ENCODE assay signal across 8 cellular contexts in the genomic region with DNA sequence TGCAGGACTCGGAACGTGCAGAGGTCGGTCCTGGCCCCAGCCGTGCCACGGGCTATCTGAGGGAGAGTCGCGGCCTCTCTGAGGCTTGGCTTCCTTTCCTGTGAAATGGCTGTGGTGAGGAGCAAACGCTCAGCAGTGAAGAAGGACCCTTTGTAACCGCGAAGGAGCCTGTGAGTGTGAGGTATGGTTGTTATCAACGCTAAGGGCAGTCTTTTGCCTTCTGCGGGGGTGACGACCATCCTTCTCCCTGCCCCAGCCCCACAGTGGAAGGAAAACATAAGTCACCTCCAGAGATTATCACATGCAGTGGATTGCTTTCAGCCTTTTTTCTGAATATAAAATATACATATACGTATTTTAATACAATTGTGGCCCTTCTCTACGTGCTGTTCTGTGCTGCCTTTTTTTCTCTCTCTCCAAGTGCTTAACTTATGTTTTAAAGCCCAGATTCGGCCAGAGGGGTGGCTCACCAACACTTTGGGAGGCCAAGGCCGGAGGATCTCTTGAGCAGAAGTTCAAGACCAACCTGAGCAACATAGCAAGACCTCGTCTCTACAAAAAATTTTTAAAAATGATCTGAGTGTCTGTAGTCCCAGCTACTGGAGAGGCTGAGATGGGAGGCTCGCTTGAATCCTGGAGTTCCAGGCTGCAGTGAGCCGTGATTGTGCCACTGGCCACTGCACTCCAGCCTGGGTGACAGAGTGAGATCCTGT. TPM values are rescaled to one million over a fixed set of nuclear protein-coding genes. Genes with fewer than 3 reads are reported as not detected.
DNase-seq lines count a peak whose midpoint lies in the region; ATAC-seq, FAIRE-seq and TF ChIP-seq lines count a peak whose summit lies in the region.

No MANE protein-coding gene starts in this region.

- no peak overlapping the region for H2BK120ac ChIP-seq in mesendoderm (ENCODE audit: low read depth, low read length)

- intact Hi-C loops in heart left ventricle (cut with DNase I) (loop anchor here in 6 of 10 donors (1.0 to 5.0 kb wide), 8 partner anchors 19 to 127 kb away; partner anchors contain the start of genes NR4A1 (in 3 of the 6) and ACVRL1 (in 1 of the 6)), cardiac septum (cut with DNase I) (loop anchor here (1.0 kb wide), 1 partner anchor 17 kb away; no protein-coding TSS in a partner anchor)

- no peak overlapping the region for H2AK5ac ChIP-seq in mesendoderm (ENCODE audit: low read length)

- no peak overlapping the region for H4K8ac ChIP-seq in mesendoderm (ENCODE audit: low read depth, low read length)

- H3K36me3 Mint-ChIP-seq in astrocyte (ENCODE audit: low read depth, unreplicated experiment) = no peaks in the 10 kb centered on the region

- peak in 4 of 12 donors; percentile 4 to 35 (median 23) for TF ChIP-seq CTCF in heart left ventricle (IDR thresholded peaks at IDR 0.05)
- TF ChIP-seq CTCF in astrocyte (IDR thresholded peaks at IDR 0.05; ENCODE audit: insufficient read depth, low read depth, low read length) = no peak

- no peak overlapping the region for H2BK15ac ChIP-seq in mesendoderm (replicated peaks; ENCODE audit: low read depth)

- no peaks in the 10 kb centered on the region for H3K9me3 ChIP-seq in heart left ventricle
- no peaks in the 10 kb centered on the region for H3K9me3 ChIP-seq in astrocyte (ENCODE audit: insufficient read depth, low read depth, low read length)

- H3K27me3 ChIP-seq in heart left ventricle = no peaks in the 10 kb centered on the region
- H3K27me3 ChIP-seq in astrocyte (ENCODE audit: insufficient read depth, low read length) = no peaks in the 10 kb centered on the region
- no peaks in the 10 kb centered on the region for H3K27me3 ChIP-seq in mesendoderm (ENCODE audit: insufficient read depth, low read length, poor library complexity)

- no peaks in the 10 kb centered on the region for H3K79me1 ChIP-seq in mesendoderm (ENCODE audit: low read length)

- DNase-seq in heart left ventricle (no peak), cardiac septum (ENCODE audit: low spot score) (no peak), astrocyte (ENCODE audit: low read depth) (peak; percentile 18), mesendoderm (no peak), anterior cingulate cortex (lab: John Stamatoyannopoulos, UW) (no peak)
- DNase-seq in stimulated activated CD4-positive, alpha-beta T cell treated with anti-CD3 and anti-CD28 coated beads, Interleukin-15, amount 100 ng/mL, for 24 hours = no peak

- H3K4me3 Mint-ChIP-seq in astrocyte (ENCODE audit: unreplicated experiment) = peak overlapping the region; percentile 78

- peaks cover 3% of the 10 kb centered on the region for H3K27me3 Mint-ChIP-seq in astrocyte (ENCODE audit: low read depth, unreplicated experiment)

- no peak overlapping the region for H3K23ac ChIP-seq in mesendoderm (ENCODE audit: low read length)

- H4K5ac ChIP-seq in mesendoderm (ENCODE audit: low read length) = no peak overlapping the region

- H3K4me3 ChIP-seq in heart left ventricle (peak overlapping the region; percentile 32 to 62 (median 55)), astrocyte (ENCODE audit: insufficient read depth, low read depth, low read length) (no peak overlapping the region), mesendoderm (ENCODE audit: low read length) (no peak overlapping the region)

- H3K9ac ChIP-seq in astrocyte (ENCODE audit: low read length) (peak overlapping the region; percentile 28), mesendoderm (ENCODE audit: low read length) (peak overlapping the region; percentile 53)

- TF ChIP-seq POLR2A in heart left ventricle (IDR thresholded peaks at IDR 0.05) = no peak

- no peak overlapping the region for H2BK5ac ChIP-seq in mesendoderm (ENCODE audit: low read length)

- FAIRE-seq in astrocyte (lab: Jason Lieb, UNC) = no peak

- H4K20me1 ChIP-seq in astrocyte (ENCODE audit: insufficient read depth, low read length) = no peaks in the 10 kb centered on the region

- peak overlapping the region; percentile 52 for H3K56ac ChIP-seq in mesendoderm (ENCODE audit: low read length)

- H3K4me2 ChIP-seq in astrocyte (ENCODE audit: low read length) = peak overlapping the region; percentile 89
- H3K4me2 ChIP-seq in mesendoderm (ENCODE audit: low read length) = peak overlapping the region; percentile 19

- no peak overlapping the region for H3K18ac ChIP-seq in mesendoderm (ENCODE audit: low read length)

- no peak overlapping the region for H3K27ac Mint-ChIP-seq in astrocyte (ENCODE audit: unreplicated experiment)

- ATAC-seq in heart left ventricle = no peak
- no peak for ATAC-seq in GM19395 (IDR thresholded peaks at IDR 0.05; ENCODE audit: unreplicated experiment)
- ATAC-seq in HG03025 (IDR thresholded peaks at IDR 0.05; ENCODE audit: low FRiP score, unreplicated experiment) = no peak

- no peaks in the 10 kb centered on the region for H3K79me2 ChIP-seq in astrocyte (ENCODE audit: insufficient read depth, low read length)
- no peaks in the 10 kb centered on the region for H3K79me2 ChIP-seq in mesendoderm (ENCODE audit: control insufficient read depth, insufficient read depth, low read length)

- H3K4ac ChIP-seq in mesendoderm (ENCODE audit: low read depth, low read length) = no peak overlapping the region

- 29 to 33% (median 30%) methylated on average over 20 of the region's 20 CpGs for WGBS in heart left ventricle, 4 donors
- no CpG with 5 or more reads among the region's 20 CpGs for WGBS in mesendoderm (ENCODE audit: extremely low coverage, insufficient coverage, low lambda C conversion rate)

- H3K27ac ChIP-seq in heart left ventricle (peak overlapping the region in 11 of 12 donors; percentile 16 to 94 (median 72)), astrocyte (ENCODE audit: low read depth, low read length) (no peak overlapping the region), mesendoderm (ENCODE audit: low read depth, low read length) (no peak overlapping the region)

- H3K9me3 Mint-ChIP-seq in astrocyte (ENCODE audit: unreplicated experiment) = no peaks in the 10 kb centered on the region

- H3K36me3 ChIP-seq in heart left ventricle = no peaks in the 10 kb centered on the region
- H3K36me3 ChIP-seq in astrocyte (ENCODE audit: insufficient read depth, low read length) = no peaks in the 10 kb centered on the region
- H3K36me3 ChIP-seq in mesendoderm (ENCODE audit: control insufficient read depth, insufficient read depth, low read length) = no peaks in the 10 kb centered on the region

- peaks cover 0 to 55% (median 35%) of the 10 kb centered on the region in 12 donors for H3K4me1 ChIP-seq in heart left ventricle
- H3K4me1 ChIP-seq in astrocyte (ENCODE audit: insufficient read depth, low read length) = peaks cover 17% of the 10 kb centered on the region
- peaks cover 2% of the 10 kb centered on the region for H3K4me1 ChIP-seq in mesendoderm (ENCODE audit: control insufficient read depth, low read depth, low read length)

- H2AFZ ChIP-seq in astrocyte (ENCODE audit: low read depth, low read length) = peak overlapping the region; percentile 81

- H3K4me1 Mint-ChIP-seq in astrocyte (ENCODE audit: low read depth, unreplicated experiment) = peaks cover 16% of the 10 kb centered on the region

RNA-seq across cellular contexts. Expression of gene TAMALIN, which starts 17.4 kb away (rescaled TPM):
- 10 to 100 TPM; 12.9 to 38.0 (median 17.6) TPM for total RNA-seq in heart left ventricle
- polyA plus RNA-seq in heart left ventricle = 10 to 100 TPM; 17.8 to 26.5 TPM
- 27.5 TPM for total RNA-seq in cardiac septum
- total RNA-seq in astrocyte = 9.6 and 12.4 TPM in 2 replicates
- 0.95 TPM for polyA plus RNA-seq in mesendoderm (2013, experiment 1 of 2)
- polyA plus RNA-seq in mesendoderm (2013, experiment 2 of 2) = 0.91 TPM

RNA-seq across cellular contexts. Expression of gene NR4A1, which starts 27.1 kb away (rescaled TPM):
- total RNA-seq in heart left ventricle (100 to 1,000 TPM in 2 of 9 donors, 10 to 100 TPM in 7; 22.0 to 140 (median 42.0) TPM), cardiac septum (76.3 TPM), astrocyte (1.6 and 2.3 TPM in 2 replicates)
- 10 to 100 TPM; 59.5 to 66.3 TPM for polyA plus RNA-seq in heart left ventricle
- polyA plus RNA-seq in mesendoderm (2013, experiment 1 of 2) = 10.5 TPM
- polyA plus RNA-seq in mesendoderm (2013, experiment 2 of 2) = 10.7 TPM

RNA-seq across cellular contexts. Expression of gene ATG101, which starts 45.6 kb away (rescaled TPM):
- total RNA-seq in heart left ventricle (10 to 100 TPM; 18.9 to 46.7 (median 24.1) TPM), cardiac septum (23.2 TPM), astrocyte (54.2 and 60.4 TPM in 2 replicates)
- polyA plus RNA-seq in heart left ventricle = 100 to 1,000 TPM in 1 of 2 donors, 10 to 100 TPM in 1; 22.1 to 108 TPM
- 30.6 TPM for polyA plus RNA-seq in mesendoderm (2013, experiment 1 of 2)
- polyA plus RNA-seq in mesendoderm (2013, experiment 2 of 2) = 30.0 TPM

RNA-seq across cellular contexts. Expression of gene SMIM41, which starts 55.4 kb away (rescaled TPM):
- total RNA-seq in heart left ventricle (under 1 TPM in 3 of 9 donors, not detected in 6; 0.29 to 0.52 (median 0.32) TPM), cardiac septum (not detected), astrocyte (0.18 TPM in 1 of 2 replicates, not detected in the other)
- polyA plus RNA-seq in heart left ventricle = under 1 TPM; 0.08 to 0.65 TPM
- 0.03 TPM for polyA plus RNA-seq in mesendoderm (2013, experiment 1 of 2)
- polyA plus RNA-seq in mesendoderm (2013, experiment 2 of 2) = not detected

Comparison
In these comparisons a context has a peak if more than half of its experiments do, and no peak if none do; other contexts are left out.
1. H3K27ac ChIP-seq: peak in heart left ventricle (11 of 12); none in astrocyte (single experiment) and mesendoderm (single experiment).
2. H3K4me3 ChIP-seq: peak in heart left ventricle (12 of 12); none in astrocyte (single experiment) and mesendoderm (single experiment).